Comparison of ENCODE assay signal across 19 cellular contexts in genomic region chr5:118253401-118254061, GRCh38.
DNase-seq lines count a peak whose midpoint lies in the region; ATAC-seq and TF ChIP-seq lines count a peak whose summit lies in the region.
"Had no signal": no experiment of that assay in that cellular context is flagged by ENCODE, and none has a peak within 500 bp of the region (broad histone marks: within the 10 kb centered on the region; RNA-seq: fewer than 3 reads in every experiment).

No MANE protein-coding gene starts in this region.

- H3K9ac ChIP-seq in SK-N-SH, result no peak overlapping the region

- CTCF ChIA-PET in SK-N-SH (lab: Yijun Ruan, JAX), result no interaction called here

- H3K4me2 ChIP-seq in SK-N-SH, result no peak overlapping the region
- H3K4me2 ChIP-seq: PC-9 had no signal

- H4K20me1 ChIP-seq in SK-N-SH (ENCODE audit: insufficient read depth), result no peaks in the 10 kb centered on the region

- no peak for TF ChIP-seq CTCF in SK-N-SH (IDR thresholded peaks at IDR 0.05)
- no peak for TF ChIP-seq CTCF in VCaP (conservative IDR thresholded peaks at IDR 0.05)
- TF ChIP-seq CTCF in foreskin keratinocyte (conservative IDR thresholded peaks at IDR 0.05), result no peak

- POLR2A ChIA-PET in SK-N-SH (lab: Yijun Ruan, JAX), result no interaction called here

- no peak for ATAC-seq in SK-N-SH treated with all-trans-retinoic acid at 6 μM for 48 hours
- no peak for ATAC-seq in foreskin keratinocyte
- ATAC-seq: GM12878 had no signal

- H3K4me3 ChIP-seq in SK-N-SH (ENCODE audit: low read depth in 2 of 2, low read length in 1 of 2), result no peak overlapping the region
- H3K4me3 ChIP-seq: GM12878, HAP-1, PC-9 had no signal

- 39% methylated on average over 2 of the region's 2 CpGs for WGBS in SK-N-SH (ENCODE audit: low lambda C conversion rate)

- H3K4me1 ChIP-seq in SK-N-SH (ENCODE audit: control insufficient read depth in 1 of 2, insufficient read depth in 2 of 2, low read depth in 1 of 2, low read length in 1 of 2), result no peaks in the 10 kb centered on the region
- H3K4me1 ChIP-seq in foreskin keratinocyte, result no peaks in the 10 kb centered on the region

- H3K9me3 ChIP-seq in SK-N-SH, result no peaks in the 10 kb centered on the region; the same call in 1 of the 2 replicates

- H3K27me3 ChIP-seq in SK-N-SH (ENCODE audit: insufficient read depth) (no peaks in the 10 kb centered on the region), foreskin keratinocyte (no peaks in the 10 kb centered on the region)

- H3K9me2 ChIP-seq in SK-N-SH, result no peaks in the 10 kb centered on the region

- no peak overlapping the region for H3K27ac ChIP-seq in SK-N-SH (ENCODE audit: low read depth in 2 of 2, low read length in 1 of 2)
- peak overlapping the region; percentile 11; the same call in 1 of the 2 replicates for H3K27ac ChIP-seq in VCaP
- H3K27ac ChIP-seq in foreskin keratinocyte, result no peak overlapping the region
- H3K27ac ChIP-seq: C4-2B, PC-9 had no signal

- H3F3A ChIP-seq in SK-N-SH (replicated peaks; ENCODE audit: insufficient read depth), result no peaks in the 10 kb centered on the region

- H2AFZ ChIP-seq in SK-N-SH (ENCODE audit: low read depth), result 0 out of 2 replicates have a peak overlapping the region, but pooled peaks have one; percentile 16
- H2AFZ ChIP-seq: PC-9 had no signal

- no peaks in the 10 kb centered on the region for H3K36me3 ChIP-seq in SK-N-SH (replicated peaks in 1 of 2; ENCODE audit: control insufficient read depth in 1 of 2, insufficient read depth in 2 of 2, low read length in 1 of 2)
- H3K36me3 ChIP-seq: HAP-1 had no signal

- TF ChIP-seq RAD21 in SK-N-SH (IDR thresholded peaks at IDR 0.05; ENCODE audit: low read length), result no peak

- DNase-seq in SK-N-SH (no peak), inferior parietal cortex (ENCODE audit: extremely low spot score) (peak; percentile 11), superior temporal gyrus (ENCODE audit: extremely low spot score) (peak; percentile 40), T1000 (lab: John Stamatoyannopoulos, UW) (no peak), iPS-NIHi7 (ENCODE audit: extremely low spot score) (no peak), foreskin keratinocyte (no peak)
- DNase-seq: COR-L47, MM.1S, NCI-H1417, NCI-H2081, NCI-H2227 treated with DMSO at 0.1 percent for 48 hours, NCI-H526 treated with DMSO at 0.1 percent for 48 hours, PC-9, SHP77 had no signal

- TF ChIP-seq EP300 in SK-N-SH (IDR thresholded peaks at IDR 0.05; ENCODE audit: borderline replicate concordance in 1 of 2, low read depth in 1 of 2, low read length in 1 of 2), result no peak

- H3K79me2 ChIP-seq in SK-N-SH (ENCODE audit: insufficient read depth), result no peaks in the 10 kb centered on the region

TF ChIP-seq in SK-N-SH, 30 proteins besides CTCF, POLR2A, EP300 and RAD21 (continues in another document):
- TF ChIP-seq JUND (IDR thresholded peaks at IDR 0.05) (no peak), FOSL2 (IDR thresholded peaks at IDR 0.05; ENCODE audit: borderline replicate concordance, low read depth) (no peak), RCOR1 (IDR thresholded peaks at IDR 0.05; ENCODE audit: low read length) (no peak), TEAD4 (IDR thresholded peaks at IDR 0.05; ENCODE audit: borderline replicate concordance, insufficient read depth) (no peak), EZH2phosphoT487 (IDR thresholded peaks at IDR 0.05; ENCODE audit: borderline replicate concordance, low read depth) (no peak), USF2 (IDR thresholded peaks at IDR 0.05; ENCODE audit: borderline replicate concordance, low read depth, low read length) (no peak), MXI1 (IDR thresholded peaks at IDR 0.05; ENCODE audit: low read depth, low read length) (no peak), RXRA (IDR thresholded peaks at IDR 0.05; ENCODE audit: borderline replicate concordance, low read depth) (no peak), NFIC (IDR thresholded peaks at IDR 0.05; ENCODE audit: borderline replicate concordance) (no peak), FOXJ3 (CRISPR knock-in tag; IDR thresholded peaks at IDR 0.05) (no peak), NRF1 (IDR thresholded peaks at IDR 0.05; ENCODE audit: low read depth, low read length) (no peak), ZBTB33 (IDR thresholded peaks at IDR 0.05; ENCODE audit: borderline replicate concordance, low read depth) (no peak), RFX5 (IDR thresholded peaks at IDR 0.05; ENCODE audit: low read length) (no peak)
- TF ChIP-seq, protein P1, sequence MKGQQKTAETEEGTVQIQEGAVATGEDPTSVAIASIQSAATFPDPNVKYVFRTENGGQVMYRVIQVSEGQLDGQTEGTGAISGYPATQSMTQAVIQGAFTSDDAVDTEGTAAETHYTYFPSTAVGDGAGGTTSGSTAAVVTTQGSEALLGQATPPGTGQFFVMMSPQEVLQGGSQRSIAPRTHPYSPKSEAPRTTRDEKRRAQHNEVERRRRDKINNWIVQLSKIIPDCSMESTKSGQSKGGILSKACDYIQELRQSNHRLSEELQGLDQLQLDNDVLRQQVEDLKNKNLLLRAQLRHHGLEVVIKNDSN (IDR thresholded peaks at IDR 0.05; ENCODE audit: borderline replicate concordance, low read depth), result no peak

TF ChIP-seq in SK-N-SH treated with all-trans-retinoic acid at 6 μM for 48 hours, 23 proteins besides CTCF, POLR2A, EP300 and RAD21:
- TF ChIP-seq TSHZ2 (CRISPR knock-in tag; IDR thresholded peaks at IDR 0.05), result no peak
- TF ChIP-seq ESRRG (CRISPR knock-in tag; IDR thresholded peaks at IDR 0.05), result no peak
- TF ChIP-seq ZNF70 (CRISPR knock-in tag; IDR thresholded peaks at IDR 0.05), result no peak
- no peak for TF ChIP-seq BACH2 (CRISPR knock-in tag; IDR thresholded peaks at IDR 0.05; ENCODE audit: borderline replicate concordance)
- TF ChIP-seq ZC3H10 (CRISPR knock-in tag; IDR thresholded peaks at IDR 0.05), result no peak
- TF ChIP-seq PPARA (CRISPR knock-in tag; IDR thresholded peaks at IDR 0.05; ENCODE audit: borderline replicate concordance), result no peak
- TF ChIP-seq ZFP30 (CRISPR knock-in tag; IDR thresholded peaks at IDR 0.05), result no peak
- no peak for TF ChIP-seq ZFP3 (CRISPR knock-in tag; IDR thresholded peaks at IDR 0.05)
- TF ChIP-seq TCF4 (CRISPR knock-in tag; IDR thresholded peaks at IDR 0.05; ENCODE audit: borderline replicate concordance), result no peak
- TF ChIP-seq ZNF8 (CRISPR knock-in tag; IDR thresholded peaks at IDR 0.05), result no peak
- no peak for TF ChIP-seq ISL1 (CRISPR knock-in tag; IDR thresholded peaks at IDR 0.05)
- TF ChIP-seq PATZ1 (CRISPR knock-in tag; IDR thresholded peaks at IDR 0.05; ENCODE audit: borderline replicate concordance), result no peak
- no peak for TF ChIP-seq OSR1 (CRISPR knock-in tag; IDR thresholded peaks at IDR 0.05)
- TF ChIP-seq RARB (CRISPR knock-in tag; IDR thresholded peaks at IDR 0.05), result no peak

Comparison
In these comparisons a context has a peak if more than half of its experiments do, and no peak if none do; other contexts are left out.
1. DNase-seq: peak in inferior parietal cortex (single experiment) and superior temporal gyrus (single experiment); none in SK-N-SH (single experiment), T1000 (single experiment), iPS-NIHi7 (single experiment) and foreskin keratinocyte (0 of 2).